In genomic region chr4:155624478-155624877, GRCh38 we compare ENCODE assay signal across 16 cellular contexts. TPM values are rescaled to one million over a fixed set of nuclear protein-coding genes. Genes with fewer than 3 reads are reported as not detected.
DNase-seq lines count a peak whose midpoint lies in the region; ATAC-seq, FAIRE-seq and TF ChIP-seq lines count a peak whose summit lies in the region.
"Had no signal": no experiment of that assay in that cellular context is flagged by ENCODE, and none has a peak within 500 bp of the region (broad histone marks: within the 10 kb centered on the region; RNA-seq: fewer than 3 reads in every experiment).

No MANE protein-coding gene starts in this region.

- no peak for TF ChIP-seq RAD21 in GM12878 (IDR thresholded peaks at IDR 0.05; ENCODE audit: insufficient read depth, low read depth, low read length)

- TF ChIP-seq EP300 in GM12878 (IDR thresholded peaks at IDR 0.05; ENCODE audit: borderline replicate concordance in 1 of 2, control insufficient read depth in 1 of 2, low read depth in 2 of 2, low read length in 2 of 2), result peak in 1 of 2 experiments; percentile 44; a peak in 1 of 4 replicates

- BruUV-seq in GM12878 (replicated peaks; lab: Mats Ljungman, UMichigan), result no TSS peak

- TF ChIP-seq POLR2A in GM12878 (IDR thresholded peaks at IDR 0.05; ENCODE audit: low read depth, low read length), result no peak
- TF ChIP-seq POLR2A in uterus (IDR thresholded peaks at IDR 0.05), result no peak

- FAIRE-seq in GM12878 (lab: Jason Lieb, UNC), result no peak
- FAIRE-seq: pancreas had no signal

- no peak overlapping the region for H3K9ac ChIP-seq in GM12878 (ENCODE audit: control insufficient read depth, insufficient read depth, low read length)
- H3K9ac ChIP-seq: BLaER1 had no signal

- in situ Hi-C loops in GM12878 (cut with MboI), result no loop called here

- intact Hi-C loops in GM12878 (cut with micrococcal nuclease; ENCODE audit: unreplicated experiment) (no loop called here), uterus (cut with DNase I; ENCODE audit: low total_unique reads) (no loop called here)

- peak; percentile 99 for ATAC-seq in GM18861 (IDR thresholded peaks at IDR 0.05; ENCODE audit: unreplicated experiment)
- peak; percentile 90 for ATAC-seq in GM21529 (IDR thresholded peaks at IDR 0.05; ENCODE audit: unreplicated experiment)
- peak; percentile 95 for ATAC-seq in HG03095 (IDR thresholded peaks at IDR 0.05; ENCODE audit: unreplicated experiment)
- ATAC-seq in GM12878, result peak; percentile 90
- ATAC-seq: effector memory CD8-positive, alpha-beta T cell; pancreas had no signal

- H4K20me1 ChIP-seq in GM12878 (ENCODE audit: control insufficient read depth, insufficient read depth), result no peaks in the 10 kb centered on the region
- H4K20me1 ChIP-seq: BLaER1 had no signal

- H3K4me1 ChIP-seq in GM12878 (ENCODE audit: control insufficient read depth, insufficient read depth, low read length) (no peaks in the 10 kb centered on the region), uterus (peaks cover 0 to 4% of the 10 kb centered on the region in 2 donors)
- H3K4me1 ChIP-seq: pancreas had no signal

- SMC1A ChIA-PET in GM12878 (lab: Charles Lee; ENCODE audit: uncharacterized antibody, unreplicated experiment), result interaction anchor here (0.6 to 7.2 kb wide), 15 partner anchors 9 to 163 kb away, joined by 3 to 52 read pairs (median 5); no protein-coding TSS in a partner anchor

- H3K36me3 ChIP-seq in GM12878 (ENCODE audit: control insufficient read depth in 2 of 2, insufficient read depth in 2 of 2, low read length in 1 of 2) (no peaks in the 10 kb centered on the region), uterus (no peaks in the 10 kb centered on the region)
- H3K36me3 ChIP-seq: BLaER1, pancreas had no signal

- POLR2A ChIA-PET in GM12878 (lab: Charles Lee), result interaction anchor here (0.7 to 1.7 kb wide), 7 partner anchors 8 to 298 kb away, joined by 3 to 18 read pairs (median 5); partner anchors contain the start of gene GUCY1B1

- H3K9me3 ChIP-seq in GM12878 (replicated peaks; ENCODE audit: control insufficient read depth, insufficient read depth, low read length) (no peaks in the 10 kb centered on the region), uterus (no peaks in the 10 kb centered on the region)
- H3K9me3 ChIP-seq: BLaER1, pancreas had no signal

- H3K4me3 ChIP-seq in GM12878 (no peak overlapping the region), uterus (no peak overlapping the region)
- H3K4me3 ChIP-seq: BLaER1, pancreas had no signal

- no peak overlapping the region for H3K27ac ChIP-seq in GM12878 (ENCODE audit: control insufficient read depth, insufficient read depth)
- H3K27ac ChIP-seq in uterus, result no peak overlapping the region
- H3K27ac ChIP-seq: BLaER1, pancreas had no signal

- H3K27me3 ChIP-seq in GM12878 (replicated peaks in 1 of 2; ENCODE audit: control insufficient read depth in 2 of 2, insufficient read depth in 2 of 2, low read length in 1 of 2) (no peaks in the 10 kb centered on the region), uterus (no peaks in the 10 kb centered on the region)
- H3K27me3 ChIP-seq: BLaER1, pancreas had no signal

- no peaks in the 10 kb centered on the region for H3K79me2 ChIP-seq in GM12878 (ENCODE audit: control insufficient read depth, insufficient read depth, low read length)

- no peak for TF ChIP-seq CTCF in GM12878 (IDR thresholded peaks at IDR 0.05 in 2 of 3, conservative IDR thresholded peaks at IDR 0.05 in 1 of 3; ENCODE audit: control insufficient read depth in 2 of 3, extremely low read depth in 1 of 3, insufficient read depth in 1 of 3, low read depth in 3 of 3, low read length in 3 of 3)
- no peak for TF ChIP-seq CTCF in uterus (IDR thresholded peaks at IDR 0.05)

- H3K4me2 ChIP-seq in GM12878 (ENCODE audit: control insufficient read depth, insufficient read depth), result no peak overlapping the region
- H3K4me2 ChIP-seq: BLaER1 had no signal

- RAD21 ChIA-PET in GM12878 (lab: Charles Lee; ENCODE audit: unreplicated experiment), result interaction anchor here (1.0 to 3.0 kb wide), 13 partner anchors 8 to 178 kb away, joined by 3 to 24 read pairs (median 4); partner anchors contain the start of gene GUCY1A1

- CTCF ChIA-PET in GM12878 (lab: Yijun Ruan, JAX), result interaction anchor here (0.7 to 2.6 kb wide), 7 partner anchors 9 to 329 kb away, joined by 3 to 12 read pairs (median 4); partner anchors contain the start of gene CTSO

- H2AFZ ChIP-seq in GM12878 (ENCODE audit: control insufficient read depth, low read depth, low read length), result no peak overlapping the region

- DNase-seq in GM12878 (ENCODE audit: low read depth, low spot score) (no peak), NCI-H187 (lab: John Stamatoyannopoulos, UW) (no peak), medulla oblongata (ENCODE audit: extremely low spot score) (no peak), uterus (no peak), OCI-M2 (lab: John Stamatoyannopoulos, UW; ENCODE audit: unreplicated experiment) (no peak)
- DNase-seq: amygdala; effector memory CD8-positive, alpha-beta T cell; mammary epithelial cell; NCI-H446; pancreas; SIG-M5; stimulated activated CD4-positive, alpha-beta T cell treated with anti-CD3 and anti-CD28 coated beads, Interleukin-4, amount 100 ng/mL, for 1 hour had no signal

TF ChIP-seq in GM12878, 131 proteins besides CTCF, POLR2A, EP300 and RAD21 (continues in another document):
- TF ChIP-seq SMAD1 (IDR thresholded peaks at IDR 0.05; ENCODE audit: low read depth, partially characterized antibody), result no peak
- no peak for TF ChIP-seq CHD4 (IDR thresholded peaks at IDR 0.05)
- TF ChIP-seq BCL11A (IDR thresholded peaks at IDR 0.05; ENCODE audit: low read depth, low read length), result 0 out of 2 replicates have a peak, but pooled peaks have one; percentile 31
- no peak for TF ChIP-seq ETV6 (conservative IDR thresholded peaks at IDR 0.05 in 1 of 2, IDR thresholded peaks at IDR 0.05 in 1 of 2; ENCODE audit: borderline replicate concordance in 1 of 2, low read depth in 1 of 2)
- no peak for TF ChIP-seq ZSCAN29 (IDR thresholded peaks at IDR 0.05)
- TF ChIP-seq ZNF384 (IDR thresholded peaks at IDR 0.05; ENCODE audit: borderline replicate concordance, low read depth, low read length), result peak; percentile 60; the same call in 1 of the 2 replicates
- no peak for TF ChIP-seq SP1 (IDR thresholded peaks at IDR 0.05; ENCODE audit: low read depth, low read length)
- TF ChIP-seq FOXM1 (IDR thresholded peaks at IDR 0.05; ENCODE audit: low read depth, low read length), result no peak
- TF ChIP-seq ATF7 (IDR thresholded peaks at IDR 0.05; ENCODE audit: low read depth), result peak; percentile 80
- TF ChIP-seq, protein P1, sequence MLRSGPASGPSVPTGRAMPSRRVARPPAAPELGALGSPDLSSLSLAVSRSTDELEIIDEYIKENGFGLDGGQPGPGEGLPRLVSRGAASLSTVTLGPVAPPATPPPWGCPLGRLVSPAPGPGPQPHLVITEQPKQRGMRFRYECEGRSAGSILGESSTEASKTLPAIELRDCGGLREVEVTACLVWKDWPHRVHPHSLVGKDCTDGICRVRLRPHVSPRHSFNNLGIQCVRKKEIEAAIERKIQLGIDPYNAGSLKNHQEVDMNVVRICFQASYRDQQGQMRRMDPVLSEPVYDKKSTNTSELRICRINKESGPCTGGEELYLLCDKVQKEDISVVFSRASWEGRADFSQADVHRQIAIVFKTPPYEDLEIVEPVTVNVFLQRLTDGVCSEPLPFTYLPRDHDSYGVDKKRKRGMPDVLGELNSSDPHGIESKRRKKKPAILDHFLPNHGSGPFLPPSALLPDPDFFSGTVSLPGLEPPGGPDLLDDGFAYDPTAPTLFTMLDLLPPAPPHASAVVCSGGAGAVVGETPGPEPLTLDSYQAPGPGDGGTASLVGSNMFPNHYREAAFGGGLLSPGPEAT (IDR thresholded peaks at IDR 0.05; ENCODE audit: low read depth), result peak; percentile 70; the same call in 1 of the 2 replicates
- no peak for TF ChIP-seq NR2C1 (IDR thresholded peaks at IDR 0.05)
- TF ChIP-seq NFYA (IDR thresholded peaks at IDR 0.05; ENCODE audit: borderline replicate concordance, low read depth, low read length), result no peak
- TF ChIP-seq PAX8 (IDR thresholded peaks at IDR 0.05), result 0 out of 2 replicates have a peak, but pooled peaks have one; percentile 8
- peak; percentile 95 for TF ChIP-seq MTA2 (IDR thresholded peaks at IDR 0.05; ENCODE audit: low read depth)
- no peak for TF ChIP-seq POU2F2 (IDR thresholded peaks at IDR 0.05; ENCODE audit: borderline replicate concordance, low read depth, low read length)
- TF ChIP-seq MYB (IDR thresholded peaks at IDR 0.05; ENCODE audit: borderline replicate concordance, low read depth, low read length), result no peak
- no peak for TF ChIP-seq ASH2L (IDR thresholded peaks at IDR 0.05; ENCODE audit: borderline replicate concordance, low read depth)
- TF ChIP-seq RBBP5 (conservative IDR thresholded peaks at IDR 0.05), result no peak
- no peak for TF ChIP-seq SUPT20H (IDR thresholded peaks at IDR 0.05; ENCODE audit: borderline replicate concordance, control insufficient read depth, low read depth, low read length)
- TF ChIP-seq CEBPB (IDR thresholded peaks at IDR 0.05; ENCODE audit: borderline replicate concordance in 1 of 2, low read depth in 2 of 2, low read length in 2 of 2), result no peak
- TF ChIP-seq MTA3 (IDR thresholded peaks at IDR 0.05; ENCODE audit: borderline replicate concordance, low read length), result no peak
- 0 out of 2 replicates have a peak, but pooled peaks have one; percentile 30 for TF ChIP-seq NBN (IDR thresholded peaks at IDR 0.05)

RNA-seq across cellular contexts. Expression of gene GUCY1A1, which starts 42.2 kb away (rescaled TPM):
- 36.6 and 36.9 TPM in 2 replicates for total RNA-seq in GM12878 (2013; cell fraction: nucleolus; rRNA removed)
- total RNA-seq in GM12878 (2014; rRNA removed), result 0.51 and 0.76 TPM in 2 replicates
- total RNA-seq in GM12878 (2014; rRNA removed; fragmentation: Illumina TruSeq; extraction: Trizol), result 0.74 and 0.98 TPM in 2 replicates
- 0.46 and 0.48 TPM in 2 replicates for total RNA-seq in GM12878 (2021)
- 0.13 TPM for polyA plus RNA-seq in GM12878 (2011; ENCODE audit: low read depth)
- 22.6 and 24.3 TPM in 2 replicates for polyA plus RNA-seq in GM12878 (2011; rRNA removed)
- polyA plus RNA-seq in GM12878 (2011; cell fraction: cytosol; rRNA removed), result 15.3 and 16.9 TPM in 2 replicates
- 15.6 and 16.6 TPM in 2 replicates for polyA plus RNA-seq in GM12878 (2011; cell fraction: nucleus; rRNA removed)
- 0.20 and 0.38 TPM in 2 replicates for polyA plus RNA-seq in GM12878 (2012)
- polyA plus RNA-seq in GM12878 (2014; fragmentation: Illumina TruSeq; extraction: Trizol), result 0.54 and 0.87 TPM in 2 replicates
- polyA plus RNA-seq in GM12878 (2014; fragmentation: Nextera tagmentation; extraction: Ambion mirVana), result 1 to 10 TPM in 1 of 2 experiments, under 1 TPM in 1; 0.57 to 1.1 TPM
- 0.50 and 0.60 TPM in 2 replicates for polyA plus RNA-seq in GM12878 (2014; rRNA removed)
- 1 to 10 TPM in 1 of 2 experiments, under 1 TPM in 1; 0.44 to 1.0 TPM for polyA plus RNA-seq in GM12878 (2016; fragmentation: Nextera tagmentation; extraction: Ambion mirVana)
- 49.1 and 54.0 TPM in 2 replicates for polyA minus RNA-seq in GM12878 (2011; rRNA and poly(A)+ RNA removed)
- polyA minus RNA-seq in GM12878 (2011; cell fraction: cytosol; rRNA and poly(A)+ RNA removed), result 10.7 and 12.0 TPM in 2 replicates
- 16.9 and 20.4 TPM in 2 replicates for polyA minus RNA-seq in GM12878 (2011; cell fraction: nucleus; rRNA and poly(A)+ RNA removed)
- 100 to 1,000 TPM in 1 of 4 donors, 10 to 100 TPM in 3; 23.8 to 160 (median 42.8) TPM for total RNA-seq in uterus
